ENCODE assay signal across 1 cellular context in the genomic region with DNA sequence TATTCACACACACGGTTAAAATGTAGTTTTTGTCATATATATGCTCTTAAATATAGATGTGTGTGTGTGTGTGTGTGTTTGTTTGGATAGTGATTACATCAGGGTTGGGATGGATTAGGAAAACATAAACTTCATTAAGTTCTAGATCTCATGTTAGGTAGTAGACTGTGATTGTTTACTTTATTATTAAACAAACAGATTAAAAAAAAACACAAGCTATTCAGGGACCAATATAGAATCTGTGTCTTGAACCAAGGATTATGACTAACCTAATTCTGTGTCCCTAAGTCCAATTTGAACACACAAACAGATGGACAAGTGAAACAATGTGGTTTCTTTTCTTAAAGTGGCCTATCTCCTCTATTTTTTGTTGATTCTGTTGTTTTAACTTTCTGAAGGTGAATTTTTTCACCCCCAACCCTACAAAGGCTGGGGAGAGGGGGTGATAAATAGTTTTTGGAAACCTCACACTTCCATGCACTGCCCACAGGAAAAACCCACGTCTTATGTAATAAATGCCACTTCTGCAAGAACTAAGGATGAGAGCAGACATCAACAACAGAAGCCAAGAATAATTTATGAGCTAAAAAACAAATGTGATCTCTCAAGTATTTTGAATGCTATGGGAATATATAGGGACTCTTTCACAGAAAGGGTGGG.
A peak's percentile ranks its signal among the peaks of the same experiment; 100 is the strongest.
TF ChIP-seq lines count a peak whose summit lies in the region.

No MANE protein-coding gene starts in this region.

TF ChIP-seq in HepG2, 621 proteins besides CTCF, POLR2A, EP300 and RAD21 (continued from another document):
- TF ChIP-seq, protein P1, sequence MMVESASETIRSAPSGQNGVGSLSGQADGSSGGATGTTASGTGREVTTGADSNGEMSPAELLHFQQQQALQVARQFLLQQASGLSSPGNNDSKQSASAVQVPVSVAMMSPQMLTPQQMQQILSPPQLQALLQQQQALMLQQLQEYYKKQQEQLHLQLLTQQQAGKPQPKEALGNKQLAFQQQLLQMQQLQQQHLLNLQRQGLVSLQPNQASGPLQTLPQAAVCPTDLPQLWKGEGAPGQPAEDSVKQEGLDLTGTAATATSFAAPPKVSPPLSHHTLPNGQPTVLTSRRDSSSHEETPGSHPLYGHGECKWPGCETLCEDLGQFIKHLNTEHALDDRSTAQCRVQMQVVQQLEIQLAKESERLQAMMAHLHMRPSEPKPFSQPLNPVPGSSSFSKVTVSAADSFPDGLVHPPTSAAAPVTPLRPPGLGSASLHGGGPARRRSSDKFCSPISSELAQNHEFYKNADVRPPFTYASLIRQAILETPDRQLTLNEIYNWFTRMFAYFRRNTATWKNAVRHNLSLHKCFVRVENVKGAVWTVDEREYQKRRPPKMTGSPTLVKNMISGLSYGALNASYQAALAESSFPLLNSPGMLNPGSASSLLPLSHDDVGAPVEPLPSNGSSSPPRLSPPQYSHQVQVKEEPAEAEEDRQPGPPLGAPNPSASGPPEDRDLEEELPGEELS (CRISPR knock-in tag; IDR thresholded peaks at IDR 0.05): peak; percentile 17; the same call in 1 of the 2 replicates
- TF ChIP-seq CEBPB (IDR thresholded peaks at IDR 0.05; ENCODE audit: borderline replicate concordance, low read depth, low read length): peak; percentile 29; the same call in 1 of the 2 replicates
- peak; percentile 39; the same call in 1 of the 2 replicates for TF ChIP-seq BCL6 (CRISPR knock-in tag; IDR thresholded peaks at IDR 0.05)
- no peak for TF ChIP-seq GZF1 (CRISPR knock-in tag; IDR thresholded peaks at IDR 0.05)
- TF ChIP-seq YY1 (IDR thresholded peaks at IDR 0.05; ENCODE audit: insufficient read depth, insufficient replicate concordance, low read depth, low read length): no peak
- no peak for TF ChIP-seq ZNF207 (IDR thresholded peaks at IDR 0.05; ENCODE audit: borderline replicate concordance)
- TF ChIP-seq, protein P2, sequence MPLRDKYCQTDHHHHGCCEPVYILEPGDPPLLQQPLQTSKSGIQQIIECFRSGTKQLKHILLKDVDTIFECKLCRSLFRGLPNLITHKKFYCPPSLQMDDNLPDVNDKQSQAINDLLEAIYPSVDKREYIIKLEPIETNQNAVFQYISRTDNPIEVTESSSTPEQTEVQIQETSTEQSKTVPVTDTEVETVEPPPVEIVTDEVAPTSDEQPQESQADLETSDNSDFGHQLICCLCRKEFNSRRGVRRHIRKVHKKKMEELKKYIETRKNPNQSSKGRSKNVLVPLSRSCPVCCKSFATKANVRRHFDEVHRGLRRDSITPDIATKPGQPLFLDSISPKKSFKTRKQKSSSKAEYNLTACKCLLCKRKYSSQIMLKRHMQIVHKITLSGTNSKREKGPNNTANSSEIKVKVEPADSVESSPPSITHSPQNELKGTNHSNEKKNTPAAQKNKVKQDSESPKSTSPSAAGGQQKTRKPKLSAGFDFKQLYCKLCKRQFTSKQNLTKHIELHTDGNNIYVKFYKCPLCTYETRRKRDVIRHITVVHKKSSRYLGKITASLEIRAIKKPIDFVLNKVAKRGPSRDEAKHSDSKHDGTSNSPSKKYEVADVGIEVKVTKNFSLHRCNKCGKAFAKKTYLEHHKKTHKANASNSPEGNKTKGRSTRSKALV (CRISPR knock-in tag; IDR thresholded peaks at IDR 0.05): 0 out of 2 replicates have a peak, but pooled peaks have one; percentile 64
- TF ChIP-seq NR2F6 (IDR thresholded peaks at IDR 0.05): peak; percentile 42; the same call in 1 of the 2 replicates
- TF ChIP-seq NR2F6 (CRISPR knock-in tag; IDR thresholded peaks at IDR 0.05): no peak
- no peak for TF ChIP-seq ELF1 (CRISPR knock-in tag; IDR thresholded peaks at IDR 0.05)
- TF ChIP-seq TBL1XR1 (IDR thresholded peaks at IDR 0.05; ENCODE audit: borderline replicate concordance, low read length, partially characterized antibody): peak; percentile 26
- TF ChIP-seq FOXP1 (IDR thresholded peaks at IDR 0.05): no peak
- peak; percentile 69 for TF ChIP-seq FOXP1 (CRISPR knock-in tag; IDR thresholded peaks at IDR 0.05)
- TF ChIP-seq HNF4A (CRISPR knock-in tag; IDR thresholded peaks at IDR 0.05): no peak
- no peak for TF ChIP-seq HOXD1 (CRISPR knock-in tag; IDR thresholded peaks at IDR 0.05)
- no peak for TF ChIP-seq ZNF7 (CRISPR knock-in tag; IDR thresholded peaks at IDR 0.05)
- no peak for TF ChIP-seq ZC3H4 (CRISPR knock-in tag; IDR thresholded peaks at IDR 0.05; ENCODE audit: borderline replicate concordance)
- TF ChIP-seq, protein P3, sequence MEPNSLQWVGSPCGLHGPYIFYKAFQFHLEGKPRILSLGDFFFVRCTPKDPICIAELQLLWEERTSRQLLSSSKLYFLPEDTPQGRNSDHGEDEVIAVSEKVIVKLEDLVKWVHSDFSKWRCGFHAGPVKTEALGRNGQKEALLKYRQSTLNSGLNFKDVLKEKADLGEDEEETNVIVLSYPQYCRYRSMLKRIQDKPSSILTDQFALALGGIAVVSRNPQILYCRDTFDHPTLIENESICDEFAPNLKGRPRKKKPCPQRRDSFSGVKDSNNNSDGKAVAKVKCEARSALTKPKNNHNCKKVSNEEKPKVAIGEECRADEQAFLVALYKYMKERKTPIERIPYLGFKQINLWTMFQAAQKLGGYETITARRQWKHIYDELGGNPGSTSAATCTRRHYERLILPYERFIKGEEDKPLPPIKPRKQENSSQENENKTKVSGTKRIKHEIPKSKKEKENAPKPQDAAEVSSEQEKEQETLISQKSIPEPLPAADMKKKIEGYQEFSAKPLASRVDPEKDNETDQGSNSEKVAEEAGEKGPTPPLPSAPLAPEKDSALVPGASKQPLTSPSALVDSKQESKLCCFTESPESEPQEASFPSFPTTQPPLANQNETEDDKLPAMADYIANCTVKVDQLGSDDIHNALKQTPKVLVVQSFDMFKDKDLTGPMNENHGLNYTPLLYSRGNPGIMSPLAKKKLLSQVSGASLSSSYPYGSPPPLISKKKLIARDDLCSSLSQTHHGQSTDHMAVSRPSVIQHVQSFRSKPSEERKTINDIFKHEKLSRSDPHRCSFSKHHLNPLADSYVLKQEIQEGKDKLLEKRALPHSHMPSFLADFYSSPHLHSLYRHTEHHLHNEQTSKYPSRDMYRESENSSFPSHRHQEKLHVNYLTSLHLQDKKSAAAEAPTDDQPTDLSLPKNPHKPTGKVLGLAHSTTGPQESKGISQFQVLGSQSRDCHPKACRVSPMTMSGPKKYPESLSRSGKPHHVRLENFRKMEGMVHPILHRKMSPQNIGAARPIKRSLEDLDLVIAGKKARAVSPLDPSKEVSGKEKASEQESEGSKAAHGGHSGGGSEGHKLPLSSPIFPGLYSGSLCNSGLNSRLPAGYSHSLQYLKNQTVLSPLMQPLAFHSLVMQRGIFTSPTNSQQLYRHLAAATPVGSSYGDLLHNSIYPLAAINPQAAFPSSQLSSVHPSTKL (CRISPR knock-in tag; IDR thresholded peaks at IDR 0.05): peak; percentile 61
- TF ChIP-seq MLLT10 (CRISPR knock-in tag; IDR thresholded peaks at IDR 0.05): no peak
- TF ChIP-seq ZNF781 (CRISPR knock-in tag; IDR thresholded peaks at IDR 0.05; ENCODE audit: borderline replicate concordance, not compliant biosample characterization): no peak
- TF ChIP-seq SRSF4 (IDR thresholded peaks at IDR 0.05; ENCODE audit: low read depth, low read length, poor library complexity, severe bottlenecking): peak; percentile 50
- TF ChIP-seq RBFOX2 (IDR thresholded peaks at IDR 0.05; ENCODE audit: low read depth, low read length): peak; percentile 90
- TF ChIP-seq, protein P4, sequence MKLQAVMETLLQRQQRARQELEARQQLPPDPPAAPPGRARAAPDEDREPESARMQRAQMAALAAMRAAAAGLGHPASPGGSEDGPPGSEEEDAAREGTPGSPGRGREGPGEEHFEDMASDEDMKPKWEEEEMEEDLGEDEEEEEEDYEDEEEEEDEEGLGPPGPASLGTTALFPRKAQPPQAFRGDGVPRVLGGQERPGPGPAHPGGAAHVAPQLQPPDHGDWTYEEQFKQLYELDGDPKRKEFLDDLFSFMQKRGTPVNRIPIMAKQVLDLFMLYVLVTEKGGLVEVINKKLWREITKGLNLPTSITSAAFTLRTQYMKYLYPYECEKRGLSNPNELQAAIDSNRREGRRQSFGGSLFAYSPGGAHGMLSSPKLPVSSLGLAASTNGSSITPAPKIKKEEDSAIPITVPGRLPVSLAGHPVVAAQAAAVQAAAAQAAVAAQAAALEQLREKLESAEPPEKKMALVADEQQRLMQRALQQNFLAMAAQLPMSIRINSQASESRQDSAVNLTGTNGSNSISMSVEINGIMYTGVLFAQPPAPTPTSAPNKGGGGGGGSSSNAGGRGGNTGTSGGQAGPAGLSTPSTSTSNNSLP (IDR thresholded peaks at IDR 0.05; ENCODE audit: low read depth, low read length): peak; percentile 74; the same call in 1 of the 2 replicates
- TF ChIP-seq, protein P5, sequence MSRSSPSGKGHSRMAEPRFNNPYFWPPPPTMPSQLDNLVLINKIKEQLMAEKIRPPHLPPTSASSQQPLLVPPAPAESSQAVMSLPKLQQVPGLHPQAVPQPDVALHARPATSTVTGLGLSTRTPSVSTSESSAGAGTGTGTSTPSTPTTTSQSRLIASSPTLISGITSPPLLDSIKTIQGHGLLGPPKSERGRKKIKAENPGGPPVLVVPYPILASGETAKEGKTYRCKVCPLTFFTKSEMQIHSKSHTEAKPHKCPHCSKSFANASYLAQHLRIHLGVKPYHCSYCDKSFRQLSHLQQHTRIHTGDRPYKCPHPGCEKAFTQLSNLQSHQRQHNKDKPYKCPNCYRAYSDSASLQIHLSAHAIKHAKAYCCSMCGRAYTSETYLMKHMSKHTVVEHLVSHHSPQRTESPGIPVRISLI (CRISPR knock-in tag; IDR thresholded peaks at IDR 0.05; ENCODE audit: borderline replicate concordance): 0 out of 2 replicates have a peak, but pooled peaks have one; percentile 4
- TF ChIP-seq, protein P6, sequence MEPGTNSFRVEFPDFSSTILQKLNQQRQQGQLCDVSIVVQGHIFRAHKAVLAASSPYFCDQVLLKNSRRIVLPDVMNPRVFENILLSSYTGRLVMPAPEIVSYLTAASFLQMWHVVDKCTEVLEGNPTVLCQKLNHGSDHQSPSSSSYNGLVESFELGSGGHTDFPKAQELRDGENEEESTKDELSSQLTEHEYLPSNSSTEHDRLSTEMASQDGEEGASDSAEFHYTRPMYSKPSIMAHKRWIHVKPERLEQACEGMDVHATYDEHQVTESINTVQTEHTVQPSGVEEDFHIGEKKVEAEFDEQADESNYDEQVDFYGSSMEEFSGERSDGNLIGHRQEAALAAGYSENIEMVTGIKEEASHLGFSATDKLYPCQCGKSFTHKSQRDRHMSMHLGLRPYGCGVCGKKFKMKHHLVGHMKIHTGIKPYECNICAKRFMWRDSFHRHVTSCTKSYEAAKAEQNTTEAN (CRISPR knock-in tag; conservative IDR thresholded peaks at IDR 0.05): peak; percentile 46; the same call in 1 of the 2 replicates
- no peak for TF ChIP-seq NFKB2 (CRISPR knock-in tag; IDR thresholded peaks at IDR 0.05; ENCODE audit: borderline replicate concordance)
- 0 out of 2 replicates have a peak, but pooled peaks have one; percentile 4 for TF ChIP-seq THAP11 (CRISPR knock-in tag; IDR thresholded peaks at IDR 0.05)
- no peak for TF ChIP-seq SMAD9 (CRISPR knock-in tag; IDR thresholded peaks at IDR 0.05)
- TF ChIP-seq AGO2 (optimal IDR thresholded peaks at IDR 0.05; ENCODE audit: low read depth, low read length): peak; percentile 88
- TF ChIP-seq, protein P7, sequence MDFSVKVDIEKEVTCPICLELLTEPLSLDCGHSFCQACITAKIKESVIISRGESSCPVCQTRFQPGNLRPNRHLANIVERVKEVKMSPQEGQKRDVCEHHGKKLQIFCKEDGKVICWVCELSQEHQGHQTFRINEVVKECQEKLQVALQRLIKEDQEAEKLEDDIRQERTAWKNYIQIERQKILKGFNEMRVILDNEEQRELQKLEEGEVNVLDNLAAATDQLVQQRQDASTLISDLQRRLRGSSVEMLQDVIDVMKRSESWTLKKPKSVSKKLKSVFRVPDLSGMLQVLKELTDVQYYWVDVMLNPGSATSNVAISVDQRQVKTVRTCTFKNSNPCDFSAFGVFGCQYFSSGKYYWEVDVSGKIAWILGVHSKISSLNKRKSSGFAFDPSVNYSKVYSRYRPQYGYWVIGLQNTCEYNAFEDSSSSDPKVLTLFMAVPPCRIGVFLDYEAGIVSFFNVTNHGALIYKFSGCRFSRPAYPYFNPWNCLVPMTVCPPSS (IDR thresholded peaks at IDR 0.05): no peak
- TF ChIP-seq EEA1 (CRISPR knock-in tag; IDR thresholded peaks at IDR 0.05; ENCODE audit: borderline replicate concordance): no peak
- peak; percentile 75 for TF ChIP-seq FOXA1 (IDR thresholded peaks at IDR 0.05)
- TF ChIP-seq FOXA1 (CRISPR knock-in tag; IDR thresholded peaks at IDR 0.05): peak; percentile 21; the same call in 1 of the 2 replicates
- TF ChIP-seq PRPF4 (IDR thresholded peaks at IDR 0.05; ENCODE audit: low read depth, low read length, poor library complexity, severe bottlenecking): no peak
- peak; percentile 7; the same call in 1 of the 2 replicates for TF ChIP-seq NCOR1 (IDR thresholded peaks at IDR 0.05; ENCODE audit: borderline replicate concordance, low read length)
- no peak for TF ChIP-seq ZC3H13 (CRISPR knock-in tag; IDR thresholded peaks at IDR 0.05)
- TF ChIP-seq SKI (IDR thresholded peaks at IDR 0.05; ENCODE audit: partially characterized antibody): no peak
- no peak for TF ChIP-seq SNAI1 (CRISPR knock-in tag; IDR thresholded peaks at IDR 0.05; ENCODE audit: borderline replicate concordance)
- no peak for TF ChIP-seq ZFP36L2 (CRISPR knock-in tag; IDR thresholded peaks at IDR 0.05)
- TF ChIP-seq CCAR2 (optimal IDR thresholded peaks at IDR 0.05; ENCODE audit: low read depth, low read length): peak; percentile 11
- peak; percentile 92 for TF ChIP-seq GFI1 (CRISPR knock-in tag; IDR thresholded peaks at IDR 0.05; ENCODE audit: borderline replicate concordance)
- TF ChIP-seq PHB2 (IDR thresholded peaks at IDR 0.05; ENCODE audit: partially characterized antibody): no peak
- no peak for TF ChIP-seq HNF4G (IDR thresholded peaks at IDR 0.05; ENCODE audit: borderline replicate concordance, low read depth, low read length)
- no peak for TF ChIP-seq HNF4G (CRISPR knock-in tag; IDR thresholded peaks at IDR 0.05; ENCODE audit: borderline replicate concordance, low read depth)
- TF ChIP-seq FOXK1 (CRISPR knock-in tag; IDR thresholded peaks at IDR 0.05; ENCODE audit: borderline replicate concordance, low read depth): 0 out of 2 replicates have a peak, but pooled peaks have one; percentile 25
- TF ChIP-seq ZSCAN29 (CRISPR knock-in tag; conservative IDR thresholded peaks at IDR 0.05): no peak
- no peak for TF ChIP-seq ZNF331 (CRISPR knock-in tag; IDR thresholded peaks at IDR 0.05)
- TF ChIP-seq, protein P8, sequence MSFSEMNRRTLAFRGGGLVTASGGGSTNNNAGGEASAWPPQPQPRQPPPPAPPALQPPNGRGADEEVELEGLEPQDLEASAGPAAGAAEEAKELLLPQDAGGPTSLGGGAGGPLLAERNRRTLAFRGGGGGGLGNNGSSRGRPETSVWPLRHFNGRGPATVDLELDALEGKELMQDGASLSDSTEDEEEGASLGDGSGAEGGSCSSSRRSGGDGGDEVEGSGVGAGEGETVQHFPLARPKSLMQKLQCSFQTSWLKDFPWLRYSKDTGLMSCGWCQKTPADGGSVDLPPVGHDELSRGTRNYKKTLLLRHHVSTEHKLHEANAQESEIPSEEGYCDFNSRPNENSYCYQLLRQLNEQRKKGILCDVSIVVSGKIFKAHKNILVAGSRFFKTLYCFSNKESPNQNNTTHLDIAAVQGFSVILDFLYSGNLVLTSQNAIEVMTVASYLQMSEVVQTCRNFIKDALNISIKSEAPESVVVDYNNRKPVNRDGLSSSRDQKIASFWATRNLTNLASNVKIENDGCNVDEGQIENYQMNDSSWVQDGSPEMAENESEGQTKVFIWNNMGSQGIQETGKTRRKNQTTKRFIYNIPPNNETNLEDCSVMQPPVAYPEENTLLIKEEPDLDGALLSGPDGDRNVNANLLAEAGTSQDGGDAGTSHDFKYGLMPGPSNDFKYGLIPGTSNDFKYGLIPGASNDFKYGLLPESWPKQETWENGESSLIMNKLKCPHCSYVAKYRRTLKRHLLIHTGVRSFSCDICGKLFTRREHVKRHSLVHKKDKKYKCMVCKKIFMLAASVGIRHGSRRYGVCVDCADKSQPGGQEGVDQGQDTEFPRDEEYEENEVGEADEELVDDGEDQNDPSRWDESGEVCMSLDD (CRISPR knock-in tag; IDR thresholded peaks at IDR 0.05; ENCODE audit: borderline replicate concordance): no peak
- TF ChIP-seq ZNF34 (CRISPR knock-in tag; IDR thresholded peaks at IDR 0.05; ENCODE audit: borderline replicate concordance): no peak
TF ChIP-seq in HepG2: peak in this region for 33.
